In genomic region chr17:77460514-77461046, GRCh38 we compare ENCODE assay signal across 8 cellular contexts.
A peak's percentile ranks its signal among the peaks of the same experiment; 100 is the strongest.
DNase-seq lines count a peak whose midpoint lies in the region; ATAC-seq and TF ChIP-seq lines count a peak whose summit lies in the region.

No MANE protein-coding gene starts in this region.

- no peak for TF ChIP-seq CTCF in HFFc6 (IDR thresholded peaks at IDR 0.05)
- TF ChIP-seq CTCF in gastroesophageal sphincter (IDR thresholded peaks at IDR 0.05), result no peak

- H3K4me3 ChIP-seq in gastroesophageal sphincter, result no peak overlapping the region
- H3K4me3 ChIP-seq in skin epidermis, result peak overlapping the region in 2 of 7 experiments; percentile 6 to 12

- no peak for TF ChIP-seq POLR2A in gastroesophageal sphincter (IDR thresholded peaks at IDR 0.05)

- H3K9me3 ChIP-seq in gastroesophageal sphincter, result no peaks in the 10 kb centered on the region

- no peaks in the 10 kb centered on the region for H3K36me3 ChIP-seq in gastroesophageal sphincter

- DNase-seq in HFFc6, result no peak
- peak; percentile 55 for DNase-seq in SKM-1 (lab: John Stamatoyannopoulos, UW; ENCODE audit: unreplicated experiment)
- no peak for DNase-seq in cerebellar nuclear complex (lab: John Stamatoyannopoulos, UW)
- no peak for DNase-seq in kidney glomerular epithelial cell (lab: John Stamatoyannopoulos, UW)
- DNase-seq in DMS53 treated with DMSO at 0.1 percent for 48 hours (lab: John Stamatoyannopoulos, UW; ENCODE audit: unreplicated experiment), result no peak
- no peak for DNase-seq in NCI-H1417 treated with DMSO at 0.1 percent for 48 hours (lab: John Stamatoyannopoulos, UW)

- H3K4me1 ChIP-seq in gastroesophageal sphincter, result peaks cover 0 to 100% (median 22%) of the 10 kb centered on the region in 3 donors

- H3K27ac ChIP-seq in gastroesophageal sphincter (peak overlapping the region in 3 of 4 donors; percentile 58 to 69 (median 61)), skin epidermis (peak overlapping the region in 20 of 21 experiments; percentile 6 to 99 (median 86))

- ATAC-seq in gastroesophageal sphincter, result no peak

- no peak overlapping the region for H3K4me3 Mint-ChIP-seq in HFFc6

- H3K9me3 Mint-ChIP-seq in HFFc6, result no peaks in the 10 kb centered on the region

- peaks cover 8% of the 10 kb centered on the region for H3K36me3 Mint-ChIP-seq in HFFc6 (ENCODE audit: low read depth)

- no peaks in the 10 kb centered on the region for H3K27me3 ChIP-seq in gastroesophageal sphincter

- WGBS in gastroesophageal sphincter (ENCODE audit: low coverage in 1 of 2), 2 donors, result 78 to 86% methylated on average over 1 of the region's 9 CpGs

- H3K4me1 Mint-ChIP-seq in HFFc6 (ENCODE audit: low read depth), result peaks cover 35% of the 10 kb centered on the region

- H3K27ac Mint-ChIP-seq in HFFc6, result peak overlapping the region; percentile 46; the same call in 1 of the 2 replicates

- peaks cover 5% of the 10 kb centered on the region for H3K27me3 Mint-ChIP-seq in HFFc6 (ENCODE audit: insufficient read depth)

- no peak for TF ChIP-seq EP300 in gastroesophageal sphincter (IDR thresholded peaks at IDR 0.05)
